Comparison of ENCODE assay signal across 17 cellular contexts in genomic region chr1:83098791-83099190, GRCh38.
DNase-seq lines count a peak whose midpoint lies in the region; ATAC-seq, FAIRE-seq and TF ChIP-seq lines count a peak whose summit lies in the region.
"Had no signal": no experiment of that assay in that cellular context is flagged by ENCODE, and none has a peak within 500 bp of the region (broad histone marks: within the 10 kb centered on the region; RNA-seq: fewer than 3 reads in every experiment).

No MANE protein-coding gene starts in this region.

- H3K27ac Mint-ChIP-seq in MCF 10A (ENCODE audit: low read depth, unreplicated experiment) (peak overlapping the region; percentile 27), T-cell (no peak overlapping the region)
- H3K27ac Mint-ChIP-seq: CD14-positive monocyte; CD8-positive, alpha-beta T cell; H9 had no signal

- H3K36me3 Mint-ChIP-seq in MCF 10A (ENCODE audit: insufficient read depth, unreplicated experiment) (no peaks in the 10 kb centered on the region), T-cell (no peaks in the 10 kb centered on the region)
- H3K36me3 Mint-ChIP-seq: CD14-positive monocyte; CD8-positive, alpha-beta T cell had no signal

- ATAC-seq in HG03175 (IDR thresholded peaks at IDR 0.05; ENCODE audit: unreplicated experiment) (no peak), T-cell (replicated peaks in 1 of 4) (no peak)
- ATAC-seq: CD8-positive, alpha-beta T cell had no signal

- no peak overlapping the region for H3K4me3 ChIP-seq in breast epithelium
- no peak overlapping the region for H3K4me3 ChIP-seq in bronchial epithelial cell (ENCODE audit: low read depth, low read length)

- no peak for TF ChIP-seq POLR2A in breast epithelium (IDR thresholded peaks at IDR 0.05)

- H3K36me3 ChIP-seq in breast epithelium (no peaks in the 10 kb centered on the region), bronchial epithelial cell (ENCODE audit: control insufficient read depth, insufficient read depth, low read length) (no peaks in the 10 kb centered on the region)

- H3K9me3 Mint-ChIP-seq in MCF 10A (ENCODE audit: unreplicated experiment), result no peaks in the 10 kb centered on the region
- H3K9me3 Mint-ChIP-seq in T-cell, result peaks cover 0 to 10% (median 0%) of the 10 kb centered on the region in 3 donors

- FAIRE-seq in bronchial epithelial cell (lab: Jason Lieb, UNC) (no peak), HTR-8/SVneo (lab: Jason Lieb, UNC) (no peak)
- FAIRE-seq: GM12892, GM19239 had no signal

- TF ChIP-seq CTCF in MCF 10A (IDR thresholded peaks at IDR 0.05; ENCODE audit: unreplicated experiment) (no peak), breast epithelium (IDR thresholded peaks at IDR 0.05) (no peak), bronchial epithelial cell (IDR thresholded peaks at IDR 0.05; ENCODE audit: insufficient read depth, low read length, severe bottlenecking) (no peak)

- H3K27me3 ChIP-seq in breast epithelium (no peaks in the 10 kb centered on the region), bronchial epithelial cell (ENCODE audit: control insufficient read depth, insufficient read depth, low read length) (no peaks in the 10 kb centered on the region)

- peak; percentile 45 for DNase-seq in MCF 10A (ENCODE audit: unreplicated experiment)
- DNase-seq in breast epithelium (ENCODE audit: low spot score in 2 of 2), result no peak
- peak; percentile 65 for DNase-seq in bronchial epithelial cell (ENCODE audit: low read depth)
- DNase-seq in renal cortical epithelial cell (ENCODE audit: low read depth), result peak; percentile 60
- DNase-seq in HTR-8/SVneo (ENCODE audit: insufficient read length, low spot score), result no peak
- no peak for DNase-seq in T-cell
- DNase-seq: CD8-positive, alpha-beta T cell; COR-L47; DND-41; GDM1; GOT3; H9 had no signal

- BruUV-seq in MCF 10A (replicated peaks; lab: Mats Ljungman, UMichigan), result no TSS peak

- H3K27me3 Mint-ChIP-seq in MCF 10A (ENCODE audit: insufficient read depth, unreplicated experiment) (no peaks in the 10 kb centered on the region), T-cell (peaks cover 0 to 3% of the 10 kb centered on the region in 2 donors)

- H3K4me1 ChIP-seq in breast epithelium, result no peaks in the 10 kb centered on the region

- H3K27ac ChIP-seq in breast epithelium, result no peak overlapping the region
- H3K27ac ChIP-seq: 22Rv1 had no signal

- intact Hi-C loops in MCF 10A (cut with micrococcal nuclease) (no loop called here), breast epithelium (cut with DNase I; ENCODE audit: low total_unique reads) (no loop called here)

- POLR2A ChIA-PET in MCF 10A (lab: Yijun Ruan, JAX) (interaction anchor here (0.6 to 1.0 kb wide), 3 partner anchors 10 to 243 kb away, joined by 3 read pairs; no protein-coding TSS in a partner anchor), T-cell (lab: Charles Lee) (no interaction called here)

- peaks cover 14% of the 10 kb centered on the region for H3K4me1 Mint-ChIP-seq in MCF 10A (ENCODE audit: insufficient read depth, unreplicated experiment)
- H3K4me1 Mint-ChIP-seq in T-cell, result no peaks in the 10 kb centered on the region
- H3K4me1 Mint-ChIP-seq: CD14-positive monocyte had no signal

- H3K4me3 Mint-ChIP-seq in MCF 10A (ENCODE audit: unreplicated experiment) (no peak overlapping the region), T-cell (no peak overlapping the region)
- H3K4me3 Mint-ChIP-seq: CD14-positive monocyte; CD8-positive, alpha-beta T cell; H9 had no signal

- CTCF ChIA-PET in MCF 10A (lab: Yijun Ruan, JAX), result no interaction called here
- CTCF ChIA-PET in T-cell (lab: Charles Lee), result interaction anchor here in 1 of 2 donors (0.6 kb wide), 1 partner anchor 58 kb away, joined by 3 read pairs; no protein-coding TSS in a partner anchor

- no peaks in the 10 kb centered on the region for H3K9me3 ChIP-seq in breast epithelium

Comparison
In these comparisons a context has a peak if more than half of its experiments do, and no peak if none do; other contexts are left out.
1. DNase-seq: peak in MCF 10A (single experiment), bronchial epithelial cell (single experiment) and renal cortical epithelial cell (single experiment); none in breast epithelium (0 of 2), HTR-8/SVneo (single experiment) and T-cell (0 of 34).